8 cellular contexts compared by ENCODE assay signal in the genomic region with DNA sequence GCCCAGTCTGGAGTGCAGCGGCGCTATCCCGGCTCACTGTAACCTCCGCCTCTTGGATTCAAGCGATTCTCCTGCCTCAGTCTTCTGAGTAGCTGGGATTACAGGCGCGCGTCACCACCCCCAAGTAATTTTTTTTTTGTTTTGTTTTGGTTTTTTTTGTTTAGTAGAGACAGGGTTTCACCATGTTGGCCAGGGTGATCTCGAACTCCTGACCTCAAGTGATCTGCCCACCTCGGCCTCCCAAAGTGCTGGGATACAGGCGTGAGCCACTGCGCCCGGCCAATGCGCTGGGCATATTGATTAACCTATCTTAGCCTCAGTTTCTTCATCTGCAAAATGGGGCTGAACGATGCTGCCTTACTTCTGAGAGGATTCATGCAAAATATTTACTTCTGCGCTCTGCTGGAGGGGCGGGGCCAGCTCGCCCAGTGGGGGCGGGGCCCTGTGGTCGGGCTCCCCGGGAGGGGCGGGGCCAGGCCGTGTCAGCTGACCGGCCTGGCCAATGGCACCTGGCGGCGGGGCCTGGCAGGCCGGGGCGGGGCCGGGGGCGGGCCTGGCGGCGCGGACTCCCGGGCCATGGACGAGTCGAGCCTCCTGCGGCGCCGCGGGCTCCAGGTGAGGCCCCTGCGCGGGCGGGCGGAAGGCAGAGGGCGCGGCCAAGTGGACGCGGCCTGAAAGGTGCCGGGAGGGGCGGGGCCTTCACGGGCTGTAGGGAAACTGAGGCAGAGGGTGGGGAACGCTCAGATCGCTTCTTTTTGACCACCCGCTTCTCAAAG. TPM values are rescaled to one million over a fixed set of nuclear protein-coding genes. Genes with fewer than 3 reads are reported as not detected.
DNase-seq lines count a peak whose midpoint lies in the region; ATAC-seq and TF ChIP-seq lines count a peak whose summit lies in the region.

Gene MAST3 (plus strand): TSS at position 562 of the 776 bp plus-strand sequence. CDS start 15 bp downstream, at position 577.

- TF ChIP-seq POLR2A in ovary (IDR thresholded peaks at IDR 0.05) = no peak

- H3K4me3 ChIP-seq in ovary (peak within 1 kb of the TSS; percentile 10), thymus (ENCODE audit: low read length) (peak within 1 kb of the TSS; percentile 39)

- H3K27me3 ChIP-seq in ovary = no peaks in the 10 kb centered on the region
- H3K27me3 ChIP-seq in thymus (ENCODE audit: control insufficient read depth, insufficient read depth) = peaks cover 15% of the 10 kb centered on the region

- H3K9me3 ChIP-seq in ovary (no peaks in the 10 kb centered on the region), thymus (ENCODE audit: control insufficient read depth) (no peaks in the 10 kb centered on the region)

- intact Hi-C loops in head of caudate nucleus (cut with DNase I) = no loop called here
- intact Hi-C loops in ovary (cut with DNase I) = no loop called here

- no peak for TF ChIP-seq EP300 in ovary (IDR thresholded peaks at IDR 0.05)

- H3K27ac ChIP-seq in ovary (no peak within 1 kb of the TSS), thymus (ENCODE audit: low read depth) (no peak within 1 kb of the TSS)

- DNase-seq in CD1c-positive myeloid dendritic cell (ENCODE audit: extremely low spot score) = peak; percentile 95
- peak; percentile 93 for DNase-seq in HuH-7 (ENCODE audit: low spot score)
- peak; percentile 81 for DNase-seq in SKM-1 treated with dmso at 0.1 percent for 144 hours (lab: John Stamatoyannopoulos, UW; ENCODE audit: unreplicated experiment)
- peak; percentile 90 for DNase-seq in activated naive CD4-positive, alpha-beta T cell treated with anti-CD3 and anti-CD28 coated beads, Interleukin-2, amount 50 U/mL, for 16 hours
- DNase-seq in head of caudate nucleus = peak; percentile 79 to 94 (median 89)
- DNase-seq in ovary = peak; percentile 79 to 91 (median 85)

- 20 to 24% (median 20%) methylated on average over 46 to 54 of the region's 54 CpGs for WGBS in ovary, 3 donors
- WGBS in thymus = 26% methylated on average over 54 of the region's 54 CpGs

- no peaks in the 10 kb centered on the region for H3K36me3 ChIP-seq in ovary
- H3K36me3 ChIP-seq in thymus (ENCODE audit: control insufficient read depth, insufficient read depth) = no peaks in the 10 kb centered on the region

- H3K4me1 ChIP-seq in ovary (ENCODE audit: insufficient read depth) (peaks cover 4% of the 10 kb centered on the region), thymus (ENCODE audit: control insufficient read depth, insufficient read depth, low read length) (peaks cover 17% of the 10 kb centered on the region)

- TF ChIP-seq CTCF in ovary (IDR thresholded peaks at IDR 0.05) = no peak

- ATAC-seq in GM19463 (IDR thresholded peaks at IDR 0.05; ENCODE audit: unreplicated experiment) = peak; percentile 64

RNA-seq across cellular contexts. Expression of gene MAST3, which starts in this region (rescaled TPM):
- total RNA-seq in ovary = 10 to 100 TPM in 3 of 7 donors, 1 to 10 TPM in 4; 7.8 to 12.2 (median 9.9) TPM
- 1 to 10 TPM; 2.4 to 5.7 TPM for polyA plus RNA-seq in ovary
- 8.9 TPM for polyA plus RNA-seq in thymus
